1 cellular context compared by ENCODE assay signal in genomic region chr4:121721700-121722099, GRCh38.
TF ChIP-seq lines count a peak whose summit lies in the region.

No MANE protein-coding gene starts in this region.

TF ChIP-seq in GM12878, 131 proteins besides CTCF, POLR2A, EP300 and RAD21 (continued from another document):
- no peak for TF ChIP-seq SIX5 (IDR thresholded peaks at IDR 0.05; ENCODE audit: low read depth, low read length, severe bottlenecking)
- TF ChIP-seq GABPA (IDR thresholded peaks at IDR 0.05; ENCODE audit: low read depth), result no peak
- TF ChIP-seq KLF5 (IDR thresholded peaks at IDR 0.05; ENCODE audit: partially characterized antibody), result no peak
- TF ChIP-seq, protein P1, sequence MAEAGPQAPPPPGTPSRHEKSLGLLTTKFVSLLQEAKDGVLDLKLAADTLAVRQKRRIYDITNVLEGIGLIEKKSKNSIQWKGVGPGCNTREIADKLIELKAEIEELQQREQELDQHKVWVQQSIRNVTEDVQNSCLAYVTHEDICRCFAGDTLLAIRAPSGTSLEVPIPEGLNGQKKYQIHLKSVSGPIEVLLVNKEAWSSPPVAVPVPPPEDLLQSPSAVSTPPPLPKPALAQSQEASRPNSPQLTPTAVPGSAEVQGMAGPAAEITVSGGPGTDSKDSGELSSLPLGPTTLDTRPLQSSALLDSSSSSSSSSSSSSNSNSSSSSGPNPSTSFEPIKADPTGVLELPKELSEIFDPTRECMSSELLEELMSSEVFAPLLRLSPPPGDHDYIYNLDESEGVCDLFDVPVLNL (IDR thresholded peaks at IDR 0.05; ENCODE audit: low read depth, low read length), result no peak
- no peak for TF ChIP-seq SREBF1 (IDR thresholded peaks at IDR 0.05; ENCODE audit: low read length)
- no peak for TF ChIP-seq BMI1 (IDR thresholded peaks at IDR 0.05; ENCODE audit: borderline replicate concordance)
- no peak for TF ChIP-seq BACH1 (IDR thresholded peaks at IDR 0.05; ENCODE audit: borderline replicate concordance)
- TF ChIP-seq HDAC6 (IDR thresholded peaks at IDR 0.05; ENCODE audit: unreplicated experiment), result no peak
TF ChIP-seq in GM12878: peak in this region for 0.
